In genomic region chr20:52003976-52004375, GRCh38 we compare ENCODE assay signal across 18 cellular contexts.
DNase-seq lines count a peak whose midpoint lies in the region; ATAC-seq and TF ChIP-seq lines count a peak whose summit lies in the region.
"Had no signal": no experiment of that assay in that cellular context is flagged by ENCODE, and none has a peak within 500 bp of the region (broad histone marks: within the 10 kb centered on the region; RNA-seq: fewer than 3 reads in every experiment).

No MANE protein-coding gene starts in this region.

- no TSS peak for BruUV-seq in IMR-90 (replicated peaks; lab: Mats Ljungman, UMichigan)

- POLR2A ChIA-PET in IMR-90 (lab: Charles Lee; ENCODE audit: unreplicated experiment): no interaction called here

- no peaks in the 10 kb centered on the region for H3K27me3 Mint-ChIP-seq in endodermal cell (ENCODE audit: insufficient read depth)

- no peak for TF ChIP-seq RAD21 in IMR-90 (IDR thresholded peaks at IDR 0.05; ENCODE audit: low read length)

- no peak overlapping the region for H3K14ac ChIP-seq in IMR-90 (replicated peaks; ENCODE audit: low read depth, low read length)

- TF ChIP-seq CTCF in IMR-90 (conservative IDR thresholded peaks at IDR 0.05; ENCODE audit: low read depth, low read length) (no peak), endodermal cell (conservative IDR thresholded peaks at IDR 0.05) (no peak), heart left ventricle (IDR thresholded peaks at IDR 0.05) (no peak)

- H3K9me1 ChIP-seq in IMR-90 (ENCODE audit: insufficient read depth, low read length): no peaks in the 10 kb centered on the region

- no peaks in the 10 kb centered on the region for H3K9me3 Mint-ChIP-seq in endodermal cell

- no peaks in the 10 kb centered on the region for H3K36me3 Mint-ChIP-seq in endodermal cell (ENCODE audit: low read depth)
- H3K36me3 Mint-ChIP-seq: naive thymus-derived CD4-positive, alpha-beta T cell had no signal

- CTCF ChIA-PET in IMR-90 (lab: Yijun Ruan, JAX): no interaction called here

- H4K20me1 ChIP-seq in BLaER1 treated with 17β-estradiol and CSF1 and Interleukin-3, amounts not matched to agents 10 nM and 100 nM: no peaks in the 10 kb centered on the region
- H4K20me1 ChIP-seq in IMR-90 (ENCODE audit: insufficient read depth, low read length): no peaks in the 10 kb centered on the region

- TF ChIP-seq POLR2A in IMR-90 (IDR thresholded peaks at IDR 0.05; ENCODE audit: low read depth, low read length) (no peak), heart left ventricle (IDR thresholded peaks at IDR 0.05) (no peak)

- H3K79me1 ChIP-seq in IMR-90 (ENCODE audit: low read depth in 1 of 2, low read length in 2 of 2): no peaks in the 10 kb centered on the region

- H2AK5ac ChIP-seq in IMR-90 (ENCODE audit: low read depth, low read length): no peak overlapping the region

- no peaks in the 10 kb centered on the region for H3K36me3 ChIP-seq in BLaER1 treated with 17β-estradiol and CSF1 and Interleukin-3, amounts not matched to agents 10 nM and 100 nM
- H3K36me3 ChIP-seq in IMR-90 (ENCODE audit: control insufficient read depth, insufficient read depth, low read length) (no peaks in the 10 kb centered on the region), endodermal cell (ENCODE audit: control insufficient read depth, insufficient read depth, low read length) (no peaks in the 10 kb centered on the region), SJCRH30 (no peaks in the 10 kb centered on the region), heart left ventricle (no peaks in the 10 kb centered on the region)
- H3K36me3 ChIP-seq: uterus had no signal

- intact Hi-C loops in IMR-90 (cut with micrococcal nuclease) (no loop called here), heart left ventricle (cut with DNase I) (no loop called here)

- no peak overlapping the region for H3K18ac ChIP-seq in IMR-90 (ENCODE audit: low read depth, low read length)

- H2AFZ ChIP-seq in IMR-90 (replicated peaks; ENCODE audit: low read length, poor library complexity): no peak overlapping the region

- peak overlapping the region in 9 of 11 experiments; percentile 63 to 83 (median 71); a peak in 17 of 22 replicates for H3K27ac ChIP-seq in BLaER1 treated with 17β-estradiol and CSF1 and Interleukin-3, amounts not matched to agents 10 nM and 100 nM
- no peak overlapping the region for H3K27ac ChIP-seq in IMR-90 (ENCODE audit: insufficient read depth, low read length)
- H3K27ac ChIP-seq in endodermal cell (ENCODE audit: low read depth, low read length): peak overlapping the region; percentile 93
- H3K27ac ChIP-seq in SJCRH30: no peak overlapping the region
- no peak overlapping the region for H3K27ac ChIP-seq in heart left ventricle
- H3K27ac ChIP-seq: uterus had no signal

- H3K4me3 Mint-ChIP-seq in endodermal cell: no peak overlapping the region
- H3K4me3 Mint-ChIP-seq: B cell; naive thymus-derived CD4-positive, alpha-beta T cell had no signal

- peak overlapping the region; percentile 39 for H2BK120ac ChIP-seq in IMR-90 (ENCODE audit: low read depth, low read length)

- H4K5ac ChIP-seq in IMR-90 (ENCODE audit: low read depth, low read length): no peak overlapping the region

- H3K9ac ChIP-seq in BLaER1 treated with 17β-estradiol and CSF1 and Interleukin-3, amounts not matched to agents 10 nM and 100 nM: peak overlapping the region in 6 of 11 experiments; percentile 2 to 48 (median 28); a peak in 7 of 22 replicates
- H3K9ac ChIP-seq in IMR-90 (ENCODE audit: low read depth, low read length): no peak overlapping the region
- no peak overlapping the region for H3K9ac ChIP-seq in endodermal cell (ENCODE audit: extremely low read depth, low read length, poor library complexity, severe bottlenecking)

- H3K27me3 ChIP-seq in BLaER1 treated with 17β-estradiol and CSF1 and Interleukin-3, amounts not matched to agents 10 nM and 100 nM: no peaks in the 10 kb centered on the region
- no peaks in the 10 kb centered on the region for H3K27me3 ChIP-seq in IMR-90 (ENCODE audit: control insufficient read depth, insufficient read depth, low read length)
- no peaks in the 10 kb centered on the region for H3K27me3 ChIP-seq in endodermal cell (ENCODE audit: control insufficient read depth, insufficient read depth, low read length, poor library complexity, severe bottlenecking)
- 0 out of 2 replicates have a peak, but pooled peaks cover 5% of the 10 kb centered on the region for H3K27me3 ChIP-seq in SJCRH30
- H3K27me3 ChIP-seq in heart left ventricle: peaks cover 0 to 13% (median 0%) of the 10 kb centered on the region in 9 donors
- H3K27me3 ChIP-seq: body of pancreas, uterus had no signal

- H2AK9ac ChIP-seq in IMR-90 (replicated peaks; ENCODE audit: low read depth, low read length, poor library complexity): no peak overlapping the region

- no peak overlapping the region for H3K4ac ChIP-seq in IMR-90 (ENCODE audit: low read depth, low read length)

- H3K4me1 Mint-ChIP-seq in endodermal cell: peaks cover 21% of the 10 kb centered on the region
- H3K4me1 Mint-ChIP-seq: B cell had no signal

- no peak overlapping the region for H2BK5ac ChIP-seq in IMR-90 (ENCODE audit: low read depth, low read length, poor library complexity, severe bottlenecking)

- H3K27ac Mint-ChIP-seq in endodermal cell: no peak overlapping the region
- H3K27ac Mint-ChIP-seq: B cell; naive thymus-derived CD4-positive, alpha-beta T cell had no signal

- H3K9me3 ChIP-seq in BLaER1 treated with 17β-estradiol and CSF1 and Interleukin-3, amounts not matched to agents 10 nM and 100 nM (replicated peaks in 1 of 11): peaks cover 0 to 10% (median 5%) of the 10 kb centered on the region in 11 experiments; a peak in 9 of 22 replicates
- H3K9me3 ChIP-seq in IMR-90 (ENCODE audit: control insufficient read depth, insufficient read depth, low read length) (no peaks in the 10 kb centered on the region), endodermal cell (ENCODE audit: control insufficient read depth, low read length) (no peaks in the 10 kb centered on the region), SJCRH30 (replicated peaks) (no peaks in the 10 kb centered on the region), heart left ventricle (no peaks in the 10 kb centered on the region)
- H3K9me3 ChIP-seq: body of pancreas, uterus had no signal

- DNase-seq in IMR-90: no peak
- peak; percentile 48 for DNase-seq in NCI-H345 treated with DMSO at 0.1 percent for 48 hours (lab: John Stamatoyannopoulos, UW; ENCODE audit: unreplicated experiment)
- DNase-seq in endodermal cell: no peak
- DNase-seq in EL: no peak
- DNase-seq in inferior parietal cortex (ENCODE audit: extremely low spot score): no peak
- DNase-seq in SJCRH30: no peak
- DNase-seq in heart left ventricle: no peak
- DNase-seq: activated CD4-positive, alpha-beta T cell treated with anti-CD3 and anti-CD28 coated beads for 4 hours; body of pancreas; Calu3; GOT3; naive thymus-derived CD4-positive, alpha-beta T cell; NCI-H1105 treated with DMSO at 0.1 percent for 48 hours; substantia nigra; uterus had no signal

- H3K56ac ChIP-seq in IMR-90 (ENCODE audit: extremely low read depth, insufficient read depth, low read length): no peak overlapping the region

- dilution Hi-C loops in IMR-90 (cut with HindIII; ENCODE audit: low sequenced_read_pairs, unreplicated experiment): no loop called here

- 92% methylated on average over 2 of the region's 5 CpGs; no CpG with 5 or more reads in 1 of the 2 experiments for WGBS in IMR-90 (ENCODE audit: extremely low coverage in 2 of 2, insufficient read length in 1 of 2), 2 experiments
- WGBS in endodermal cell (ENCODE audit: insufficient coverage in 1 of 2, insufficient read length in 1 of 2), 2 experiments: 62 to 78% methylated on average over 4 to 5 of the region's 5 CpGs
- 77 to 83% (median 80%) methylated on average over 5 of the region's 5 CpGs for WGBS in heart left ventricle, 4 donors

- peaks cover 41 to 53% (median 44%) of the 10 kb centered on the region in 10 experiments for H3K4me1 ChIP-seq in BLaER1 treated with 17β-estradiol and CSF1 and Interleukin-3, amounts not matched to agents 10 nM and 100 nM
- H3K4me1 ChIP-seq in IMR-90 (ENCODE audit: control insufficient read depth, insufficient read depth, low read length) (peaks cover 4% of the 10 kb centered on the region), endodermal cell (ENCODE audit: control insufficient read depth, insufficient read depth, low read length) (no peaks in the 10 kb centered on the region), SJCRH30 (no peaks in the 10 kb centered on the region), heart left ventricle (no peaks in the 10 kb centered on the region)
- H3K4me1 ChIP-seq: uterus had no signal

- in situ Hi-C loops in IMR-90 (cut with MboI; ENCODE audit: low sequenced_read_pairs): no loop called here

- peak overlapping the region; percentile 27 to 76 (median 73); a peak in 21 of 22 replicates for H3K4me2 ChIP-seq in BLaER1 treated with 17β-estradiol and CSF1 and Interleukin-3, amounts not matched to agents 10 nM and 100 nM
- no peak overlapping the region for H3K4me2 ChIP-seq in IMR-90 (ENCODE audit: low read depth, low read length)

- H4K8ac ChIP-seq in IMR-90 (ENCODE audit: low read depth in 2 of 2, low read length in 2 of 2): no peak overlapping the region

- no peak overlapping the region for H3K4me3 ChIP-seq in BLaER1 treated with 17β-estradiol and CSF1 and Interleukin-3, amounts not matched to agents 10 nM and 100 nM
- H3K4me3 ChIP-seq in IMR-90 (ENCODE audit: insufficient read depth, low read depth, low read length) (no peak overlapping the region), endodermal cell (ENCODE audit: low read length) (no peak overlapping the region), SJCRH30 (no peak overlapping the region), heart left ventricle (no peak overlapping the region)
- H3K4me3 ChIP-seq: body of pancreas, uterus had no signal

- peak overlapping the region; percentile 52 for H4K91ac ChIP-seq in IMR-90 (ENCODE audit: insufficient read depth, low read depth, low read length)

- no peak for ATAC-seq in IMR-90 (ENCODE audit: low read depth)
- no peak for ATAC-seq in heart left ventricle
- ATAC-seq: body of pancreas; naive thymus-derived CD4-positive, alpha-beta T cell; sciatic nerve had no signal

- no peak overlapping the region for H3K23ac ChIP-seq in IMR-90 (ENCODE audit: low read depth, low read length)

- H2BK15ac ChIP-seq in IMR-90 (ENCODE audit: low read depth, low read length): no peak overlapping the region; the same call in 2 of the 3 replicates

- H2BK20ac ChIP-seq in IMR-90 (ENCODE audit: low read depth, low read length): peak overlapping the region; percentile 64; the same call in 1 of the 2 replicates

TF ChIP-seq in IMR-90, 13 proteins besides CTCF, POLR2A, EP300 and RAD21 (continues in another document):
- TF ChIP-seq FOS (IDR thresholded peaks at IDR 0.05; ENCODE audit: low read depth, low read length) (no peak), NFE2L2 (IDR thresholded peaks at IDR 0.05; ENCODE audit: low read depth, low read length) (no peak), MAZ (IDR thresholded peaks at IDR 0.05; ENCODE audit: borderline replicate concordance, low read depth, low read length) (no peak), CEBPB (IDR thresholded peaks at IDR 0.05; ENCODE audit: low read depth, low read length) (no peak), BHLHE40 (IDR thresholded peaks at IDR 0.05; ENCODE audit: low read depth, low read length) (no peak), MAFK (IDR thresholded peaks at IDR 0.05; ENCODE audit: low read depth, low read length) (no peak), RFX5 (IDR thresholded peaks at IDR 0.05; ENCODE audit: low read depth, low read length) (no peak)

Comparison
In these comparisons a context has a peak if more than half of its experiments do, and no peak if none do; other contexts are left out.
1. H3K27ac ChIP-seq: peak in BLaER1 treated with 17β-estradiol and CSF1 and Interleukin-3, amounts not matched to agents 10 nM and 100 nM (9 of 11) and endodermal cell (single experiment); none in IMR-90 (single experiment), SJCRH30 (single experiment) and heart left ventricle (0 of 12).
2. H3K9ac ChIP-seq: peak in BLaER1 treated with 17β-estradiol and CSF1 and Interleukin-3, amounts not matched to agents 10 nM and 100 nM (6 of 11); none in IMR-90 (single experiment) and endodermal cell (single experiment).